Comparison of ENCODE assay signal across 27 cellular contexts in genomic region chr9:133167769-133168168, GRCh38. TPM values are rescaled to one million over a fixed set of nuclear protein-coding genes. Genes with fewer than 3 reads are reported as not detected.
A peak's percentile ranks its signal among the peaks of the same experiment; 100 is the strongest.
DNase-seq lines count a peak whose midpoint lies in the region; ATAC-seq, FAIRE-seq and TF ChIP-seq lines count a peak whose summit lies in the region.
"Had no signal": no experiment of that assay in that cellular context is flagged by ENCODE, and none has a peak within 500 bp of the region (broad histone marks: within the 10 kb centered on the region; RNA-seq: fewer than 3 reads in every experiment).

No MANE protein-coding gene starts in this region.

- H3K4me3 ChIP-seq in heart right ventricle = no peak overlapping the region
- no peak overlapping the region for H3K4me3 ChIP-seq in colonic mucosa
- H3K4me3 ChIP-seq in mesendoderm (ENCODE audit: low read length) = no peak overlapping the region
- no peak overlapping the region for H3K4me3 ChIP-seq in thyroid gland (replicated peaks in 1 of 3)
- H3K4me3 ChIP-seq: GM23338 had no signal

- intact Hi-C loops in left ventricle myocardium superior (cut with micrococcal nuclease) (no loop called here), heart right ventricle (cut with DNase I) (no loop called here), colonic mucosa (cut with DNase I) (no loop called here), posterior vena cava (cut with DNase I) (no loop called here), thyroid gland (cut with DNase I) (no loop called here)

- no peaks in the 10 kb centered on the region for H3K79me1 ChIP-seq in mesendoderm (ENCODE audit: low read length)

- no peak overlapping the region for H2BK15ac ChIP-seq in mesendoderm (replicated peaks; ENCODE audit: low read depth)

- peaks cover 0 to 22% (median 19%) of the 10 kb centered on the region in 9 donors for H3K4me1 ChIP-seq in heart right ventricle
- H3K4me1 ChIP-seq in colonic mucosa = peaks cover 3% of the 10 kb centered on the region
- H3K4me1 ChIP-seq in mesendoderm (ENCODE audit: control insufficient read depth, low read depth, low read length) = no peaks in the 10 kb centered on the region
- peaks cover 14 to 19% of the 10 kb centered on the region in 2 donors for H3K4me1 ChIP-seq in thyroid gland

- no peak overlapping the region for H2BK5ac ChIP-seq in mesendoderm (ENCODE audit: low read length)

- H3K36me3 ChIP-seq in heart right ventricle (no peaks in the 10 kb centered on the region), colonic mucosa (no peaks in the 10 kb centered on the region), mesendoderm (ENCODE audit: control insufficient read depth, insufficient read depth, low read length) (no peaks in the 10 kb centered on the region), thyroid gland (no peaks in the 10 kb centered on the region)

- H3K23ac ChIP-seq in mesendoderm (ENCODE audit: low read length) = no peak overlapping the region

- no peak overlapping the region for H3K4ac ChIP-seq in mesendoderm (ENCODE audit: low read depth, low read length)

- H3K27me3 ChIP-seq in heart right ventricle = peaks cover 0 to 21% (median 7%) of the 10 kb centered on the region in 7 donors
- H3K27me3 ChIP-seq in colonic mucosa = no peaks in the 10 kb centered on the region
- peaks cover 3% of the 10 kb centered on the region for H3K27me3 ChIP-seq in mesendoderm (ENCODE audit: insufficient read depth, low read length, poor library complexity)
- H3K27me3 ChIP-seq in thyroid gland = no peaks in the 10 kb centered on the region

- no peak overlapping the region for H3K9ac ChIP-seq in colonic mucosa (ENCODE audit: low read depth in 2 of 2, low read length in 2 of 2)
- H3K9ac ChIP-seq in mesendoderm (ENCODE audit: low read length) = no peak overlapping the region
- H3K9ac ChIP-seq: KMS-11 had no signal

- ATAC-seq in left ventricle myocardium superior = no peak
- no peak for ATAC-seq in heart right ventricle
- ATAC-seq: GM23338 had no signal

- H3K9me3 ChIP-seq in heart right ventricle = no peaks in the 10 kb centered on the region
- no peaks in the 10 kb centered on the region for H3K9me3 ChIP-seq in colonic mucosa
- no peaks in the 10 kb centered on the region for H3K9me3 ChIP-seq in thyroid gland

- no peak overlapping the region for H2AK5ac ChIP-seq in mesendoderm (ENCODE audit: low read length)

- DNase-seq in left ventricle myocardium superior (peak; percentile 2), heart right ventricle (no peak), colonic mucosa (peak; percentile 14), posterior vena cava (ENCODE audit: low spot score) (peak; percentile 51), SIG-M5 treated with dmso at 0.1 percent for 504 hours (lab: John Stamatoyannopoulos, UW; ENCODE audit: unreplicated experiment) (no peak), mesendoderm (no peak), thyroid gland (no peak), H54 (ENCODE audit: insufficient read length, low spot score) (no peak)
- DNase-seq: 8988T; CD4-positive, CD25-positive, alpha-beta regulatory T cell; COR-L47; DMS 273 treated with DMSO at 0.1 percent for 48 hours; DND-41; IMR-90; NCI-H1105; NCI-H146; NCI-H2029 treated with DMSO at 0.1 percent for 48 hours; NCI-H226; NCI-H510A treated with DMSO at 0.1 percent for 48 hours; NCI-H748 treated with DMSO at 0.1 percent for 48 hours; SW 1271 had no signal

- no peak overlapping the region for H3K4me2 ChIP-seq in mesendoderm (ENCODE audit: low read length)
- H3K4me2 ChIP-seq: GM23338, KMS-11 had no signal

- FAIRE-seq in H54 (lab: Jason Lieb, UNC) = no peak
- FAIRE-seq: GM12891, HTR-8/SVneo had no signal

- TF ChIP-seq CTCF in heart right ventricle (IDR thresholded peaks at IDR 0.05) (no peak), colonic mucosa (IDR thresholded peaks at IDR 0.05) (no peak), thyroid gland (IDR thresholded peaks at IDR 0.05) (no peak)

- WGBS in heart right ventricle, 2 donors = 88 to 90% methylated on average over 3 of the region's 3 CpGs
- WGBS in mesendoderm (ENCODE audit: extremely low coverage, insufficient coverage, low lambda C conversion rate) = no CpG with 5 or more reads among the region's 3 CpGs
- WGBS in thyroid gland, 2 donors = 87 to 95% methylated on average over 3 of the region's 3 CpGs

- H4K8ac ChIP-seq in mesendoderm (ENCODE audit: low read depth, low read length) = no peak overlapping the region

- no peak overlapping the region for H3K56ac ChIP-seq in mesendoderm (ENCODE audit: low read length)

- H3K18ac ChIP-seq in mesendoderm (ENCODE audit: low read length) = no peak overlapping the region

- no peaks in the 10 kb centered on the region for H3K79me2 ChIP-seq in mesendoderm (ENCODE audit: control insufficient read depth, insufficient read depth, low read length)

- H3K27ac ChIP-seq in heart right ventricle (no peak overlapping the region), colonic mucosa (no peak overlapping the region), mesendoderm (ENCODE audit: low read depth, low read length) (no peak overlapping the region), thyroid gland (no peak overlapping the region)
- H3K27ac ChIP-seq: KMS-11 had no signal

- no peak overlapping the region for H2BK120ac ChIP-seq in mesendoderm (ENCODE audit: low read depth, low read length)

- TF ChIP-seq POLR2A in thyroid gland (IDR thresholded peaks at IDR 0.05) (no peak), H54 (IDR thresholded peaks at IDR 0.05; ENCODE audit: low read depth, low read length) (no peak)

- no peak overlapping the region for H4K5ac ChIP-seq in mesendoderm (ENCODE audit: low read length)

RNA-seq across cellular contexts. Expression of gene GBGT1, which starts 4.1 kb away (rescaled TPM):
- total RNA-seq in left ventricle myocardium superior (6.2 TPM), heart right ventricle (10 to 100 TPM in 3 of 10 donors, 1 to 10 TPM in 7; 2.5 to 14.7 (median 6.2) TPM), colonic mucosa (1 to 10 TPM; 4.6 to 4.8 TPM), posterior vena cava (10 to 100 TPM; 14.2 to 19.9 TPM), thyroid gland (10 to 100 TPM; 21.4 to 45.0 (median 25.1) TPM)
- polyA plus RNA-seq in heart right ventricle = 10 to 100 TPM in 1 of 2 donors, 1 to 10 TPM in 1; 5.5 to 10.5 TPM
- polyA plus RNA-seq in mesendoderm (2013, experiment 1 of 2) = 3.3 TPM
- 3.7 TPM for polyA plus RNA-seq in mesendoderm (2013, experiment 2 of 2)
- total RNA-seq: SK-MEL-5 had no signal

RNA-seq across cellular contexts. Expression of gene OBP2B, which starts 41.3 kb away (rescaled TPM):
- total RNA-seq in left ventricle myocardium superior (not detected), heart right ventricle (under 1 TPM in 1 of 10 donors, not detected in 9; 0.75 TPM), colonic mucosa (not detected), posterior vena cava (not detected), thyroid gland (not detected)
- not detected for polyA plus RNA-seq in heart right ventricle
- polyA plus RNA-seq in mesendoderm (2013, experiment 1 of 2) = not detected
- polyA plus RNA-seq in mesendoderm (2013, experiment 2 of 2) = not detected
- total RNA-seq: CD4-positive, CD25-positive, alpha-beta regulatory T cell; GM23338; IMR-90; SK-MEL-5 had no signal
- polyA plus RNA-seq: AG04450; CD4-positive, CD25-positive, alpha-beta regulatory T cell; GM23338; IMR-90 had no signal

RNA-seq across cellular contexts. Expression of gene RALGDS, which starts 46.7 kb away (rescaled TPM):
- 33.1 TPM for total RNA-seq in left ventricle myocardium superior
- 10 to 100 TPM; 21.4 to 45.1 (median 28.1) TPM for total RNA-seq in heart right ventricle
- 10 to 100 TPM; 15.6 to 40.5 TPM for polyA plus RNA-seq in heart right ventricle
- 10 to 100 TPM; 24.2 to 39.7 TPM for total RNA-seq in colonic mucosa
- total RNA-seq in posterior vena cava = 10 to 100 TPM; 27.6 to 28.3 TPM
- 8.2 TPM for polyA plus RNA-seq in mesendoderm (2013, experiment 1 of 2)
- polyA plus RNA-seq in mesendoderm (2013, experiment 2 of 2) = 9.3 TPM
- 10 to 100 TPM; 32.2 to 55.3 (median 43.5) TPM for total RNA-seq in thyroid gland

Comparison
In these comparisons a context has a peak if more than half of its experiments do, and no peak if none do; other contexts are left out.
1. DNase-seq: peak in left ventricle myocardium superior (single experiment), colonic mucosa (single experiment) and posterior vena cava (single experiment); none in heart right ventricle (0 of 2), SIG-M5 treated with dmso at 0.1 percent for 504 hours (single experiment), mesendoderm (single experiment), thyroid gland (0 of 2) and H54 (single experiment).